Comparison of ENCODE assay signal across 16 cellular contexts in genomic region chr6:16548121-16548520, GRCh38.
"Had no signal": no experiment of that assay in that cellular context is flagged by ENCODE, and none has a peak within 500 bp of the region (broad histone marks: within the 10 kb centered on the region; RNA-seq: fewer than 3 reads in every experiment).

No MANE protein-coding gene starts in this region.

- H3K36me3 ChIP-seq: cardiac muscle cell, sigmoid colon, upper lobe of left lung had no signal

- H3K27ac Mint-ChIP-seq: activated B cell treated with CpG ODN at 0.5 μM for 24 hours; activated CD4-positive, alpha-beta T cell treated with anti-CD3 and anti-CD28 coated beads, Interleukin-2, amount 10 ng/mL, durations not matched to agents 7 days and 5 days; activated naive CD8-positive, alpha-beta T cell treated with anti-CD3 and anti-CD28 coated beads for 36 hours had no signal

- H3K4me3 Mint-ChIP-seq: activated B cell treated with CpG ODN at 0.5 μM for 24 hours; activated CD4-positive, alpha-beta T cell treated with anti-CD3 and anti-CD28 coated beads, Interleukin-2, amount 10 ng/mL, durations not matched to agents 7 days and 5 days; activated naive CD8-positive, alpha-beta T cell treated with anti-CD3 and anti-CD28 coated beads for 36 hours had no signal

- H3K27me3 Mint-ChIP-seq: activated B cell treated with CpG ODN at 0.5 μM for 24 hours; activated CD4-positive, alpha-beta T cell treated with anti-CD3 and anti-CD28 coated beads, Interleukin-2, amount 10 ng/mL, durations not matched to agents 7 days and 5 days; activated naive CD8-positive, alpha-beta T cell treated with anti-CD3 and anti-CD28 coated beads for 36 hours had no signal

- ATAC-seq: esophagus mucosa, psoas muscle had no signal

- H3K9me3 ChIP-seq: psoas muscle, sigmoid colon, spleen, stomach, testis, upper lobe of left lung had no signal

- H3K4me1 Mint-ChIP-seq: activated B cell treated with CpG ODN at 0.5 μM for 24 hours; activated CD4-positive, alpha-beta T cell treated with anti-CD3 and anti-CD28 coated beads, Interleukin-2, amount 10 ng/mL, durations not matched to agents 7 days and 5 days had no signal

- H3K9me3 Mint-ChIP-seq: activated B cell treated with CpG ODN at 0.5 μM for 24 hours; activated CD4-positive, alpha-beta T cell treated with anti-CD3 and anti-CD28 coated beads, Interleukin-2, amount 10 ng/mL, durations not matched to agents 7 days and 5 days; activated naive CD8-positive, alpha-beta T cell treated with anti-CD3 and anti-CD28 coated beads for 36 hours had no signal

- DNase-seq: activated B cell treated with CpG ODN at 0.5 μM for 24 hours; activated CD4-positive, alpha-beta T cell treated with anti-CD3 and anti-CD28 coated beads, Interleukin-2, amount 10 ng/mL, durations not matched to agents 7 days and 5 days; activated gamma-delta T cell treated with Interleukin-2 at 50 U/mL for 16 hours; activated naive CD8-positive, alpha-beta T cell treated with anti-CD3 and anti-CD28 coated beads for 36 hours; anterior cingulate cortex; glutamatergic neuron; hypothalamus; psoas muscle; sigmoid colon; spleen; stomach; SW 1271; testis; upper lobe of left lung had no signal

- H3K4me3 ChIP-seq: cardiac muscle cell, psoas muscle, sigmoid colon, spleen, stomach, testis, upper lobe of left lung had no signal

- H3K27ac ChIP-seq: cardiac muscle cell, psoas muscle, sigmoid colon, spleen, stomach, testis, upper lobe of left lung had no signal

- H3K27me3 ChIP-seq: cardiac muscle cell, sigmoid colon, spleen, stomach, testis, upper lobe of left lung had no signal

- H3K4me1 ChIP-seq: spleen had no signal
